10 cellular contexts compared by ENCODE assay signal in genomic region chr4:76197001-76197743, GRCh38. TPM values are rescaled to one million over a fixed set of nuclear protein-coding genes. Genes with fewer than 3 reads are reported as not detected.
DNase-seq lines count a peak whose midpoint lies in the region; ATAC-seq and TF ChIP-seq lines count a peak whose summit lies in the region.
"Had no signal": no experiment of that assay in that cellular context is flagged by ENCODE, and none has a peak within 500 bp of the region (broad histone marks: within the 10 kb centered on the region; RNA-seq: fewer than 3 reads in every experiment).

No MANE protein-coding gene starts in this region.

- peak overlapping the region; percentile 75 for H2BK15ac ChIP-seq in mesenchymal stem cell (ENCODE audit: low read depth, poor library complexity, severe bottlenecking)

- H2BK120ac ChIP-seq in mesenchymal stem cell (ENCODE audit: low read depth, low read length) = peak overlapping the region; percentile 35

- no peak for TF ChIP-seq CTCF in body of pancreas (IDR thresholded peaks at IDR 0.05)
- TF ChIP-seq CTCF in testis (IDR thresholded peaks at IDR 0.05) = no peak

- ATAC-seq in body of pancreas = no peak
- no peak for ATAC-seq in stimulated activated memory B cell treated with anti-CD40 and anti-IgM and Interleukin-4, amounts not matched to agents 10 μg/mL and 1 μg/mL and 100 μg/mL, for 72 hours

- 49 to 59% methylated on average over 10 of the region's 10 CpGs for WGBS in body of pancreas, 2 donors
- 94% methylated on average over 7 of the region's 10 CpGs for WGBS in mesenchymal stem cell
- WGBS in testis, 2 donors = 45 to 56% methylated on average over 8 to 10 of the region's 10 CpGs

- H3K79me1 ChIP-seq in mesenchymal stem cell (replicated peaks; ENCODE audit: low read length, poor library complexity, severe bottlenecking) = peaks cover 38% of the 10 kb centered on the region

- H3K18ac ChIP-seq in mesenchymal stem cell (ENCODE audit: low read depth in 1 of 2, low read length in 2 of 2) = peak overlapping the region; percentile 50 to 74

- intact Hi-C loops in body of pancreas (cut with DNase I) = loop anchor here (10.0 kb wide), 1 partner anchor 48 kb away; no protein-coding TSS in a partner anchor
- intact Hi-C loops in testis (cut with DNase I; ENCODE audit: low total_unique reads) = no loop called here

- peaks cover 0 to under 1% of the 10 kb centered on the region in 2 donors for H3K36me3 ChIP-seq in body of pancreas (replicated peaks in 1 of 2; ENCODE audit: insufficient read depth in 1 of 2, low read depth in 2 of 2)
- H3K36me3 ChIP-seq in mesenchymal stem cell (ENCODE audit: control insufficient read depth in 1 of 2, insufficient read depth in 2 of 2, low read depth in 1 of 2, low read length in 2 of 2) = peaks cover 18 to 39% of the 10 kb centered on the region in 2 experiments
- no peaks in the 10 kb centered on the region for H3K36me3 ChIP-seq in testis (ENCODE audit: low read depth, missing control alignments)

- H3K9me3 ChIP-seq in body of pancreas (no peaks in the 10 kb centered on the region), mesenchymal stem cell (ENCODE audit: control insufficient read depth, low read length) (peaks cover 15% of the 10 kb centered on the region), testis (no peaks in the 10 kb centered on the region)

- no peak for TF ChIP-seq POLR2A in body of pancreas (IDR thresholded peaks at IDR 0.05)
- TF ChIP-seq POLR2A in testis (IDR thresholded peaks at IDR 0.05) = no peak

- H3K4me2 ChIP-seq in mesenchymal stem cell (ENCODE audit: low read length, poor library complexity, severe bottlenecking) = no peak overlapping the region

- peak overlapping the region; percentile 70 for H3K9ac ChIP-seq in mesenchymal stem cell (ENCODE audit: low read length)

- peak overlapping the region; percentile 56 for H4K8ac ChIP-seq in mesenchymal stem cell (ENCODE audit: low read length)

- no peak overlapping the region for H2BK5ac ChIP-seq in mesenchymal stem cell (ENCODE audit: low read depth, low read length, poor library complexity, severe bottlenecking)

- no peak overlapping the region for H3K23ac ChIP-seq in mesenchymal stem cell (ENCODE audit: low read length in 2 of 2)

- H3K4ac ChIP-seq in mesenchymal stem cell (ENCODE audit: low read depth in 1 of 2, low read length in 2 of 2) = peak overlapping the region in 1 of 2 experiments; percentile 35

- H2AFZ ChIP-seq in mesenchymal stem cell (ENCODE audit: low read depth, low read length) = no peak overlapping the region

- H3K4me1 ChIP-seq in body of pancreas (peaks cover 99% of the 10 kb centered on the region), mesenchymal stem cell (ENCODE audit: control insufficient read depth, insufficient read depth, low read depth, low read length) (peaks cover 18% of the 10 kb centered on the region), testis (peaks cover 70% of the 10 kb centered on the region)

- peak overlapping the region; percentile 93 for H2AK5ac ChIP-seq in mesenchymal stem cell (ENCODE audit: low read length, severe bottlenecking)

- no peak overlapping the region for H3K27ac Mint-ChIP-seq in stimulated activated memory B cell treated with anti-CD40 and anti-IgM and Interleukin-4, amounts not matched to agents 10 μg/mL and 1 μg/mL and 100 μg/mL, for 72 hours

- no peaks in the 10 kb centered on the region for H3K27me3 Mint-ChIP-seq in stimulated activated memory B cell treated with anti-CD40 and anti-IgM and Interleukin-4, amounts not matched to agents 10 μg/mL and 1 μg/mL and 100 μg/mL, for 72 hours

- peaks cover 30% of the 10 kb centered on the region for H3K36me3 Mint-ChIP-seq in stimulated activated memory B cell treated with anti-CD40 and anti-IgM and Interleukin-4, amounts not matched to agents 10 μg/mL and 1 μg/mL and 100 μg/mL, for 72 hours

- peaks cover 2% of the 10 kb centered on the region for H3K9me3 Mint-ChIP-seq in stimulated activated memory B cell treated with anti-CD40 and anti-IgM and Interleukin-4, amounts not matched to agents 10 μg/mL and 1 μg/mL and 100 μg/mL, for 72 hours

- H3K14ac ChIP-seq in mesenchymal stem cell (ENCODE audit: low read length in 2 of 2) = peak overlapping the region in 1 of 2 experiments; percentile 71

- peak overlapping the region; percentile 25 for H4K91ac ChIP-seq in mesenchymal stem cell (ENCODE audit: low read length)

- H3K27ac ChIP-seq in body of pancreas = peak overlapping the region; percentile 75 to 88 (median 86)
- peak overlapping the region; percentile 85 for H3K27ac ChIP-seq in mesenchymal stem cell (ENCODE audit: low read length, poor library complexity, severe bottlenecking)
- H3K27ac ChIP-seq in testis = peak overlapping the region; percentile 75 to 79

- no peaks in the 10 kb centered on the region for H3K27me3 ChIP-seq in body of pancreas
- no peaks in the 10 kb centered on the region for H3K27me3 ChIP-seq in mesenchymal stem cell (ENCODE audit: control insufficient read depth in 1 of 2, insufficient read depth in 1 of 2, low read length in 2 of 2)
- no peaks in the 10 kb centered on the region for H3K27me3 ChIP-seq in testis

- H2BK12ac ChIP-seq in mesenchymal stem cell (ENCODE audit: low read length in 2 of 2) = peak overlapping the region; percentile 50 to 70

- peaks cover 43% of the 10 kb centered on the region for H3K4me1 Mint-ChIP-seq in stimulated activated memory B cell treated with anti-CD40 and anti-IgM and Interleukin-4, amounts not matched to agents 10 μg/mL and 1 μg/mL and 100 μg/mL, for 72 hours

- H3K4me3 Mint-ChIP-seq in stimulated activated memory B cell treated with anti-CD40 and anti-IgM and Interleukin-4, amounts not matched to agents 10 μg/mL and 1 μg/mL and 100 μg/mL, for 72 hours = no peak overlapping the region

- H3K4me3 ChIP-seq in body of pancreas = no peak overlapping the region
- H3K4me3 ChIP-seq in mesenchymal stem cell (ENCODE audit: insufficient read depth in 1 of 2, low read depth in 1 of 2, low read length in 2 of 2) = peak overlapping the region in 1 of 2 experiments; percentile 50
- H3K4me3 ChIP-seq in testis = no peak overlapping the region

- DNase-seq in NCI-H1092 treated with DMSO at 0.1 percent for 48 hours (lab: John Stamatoyannopoulos, UW) (peak; percentile 37), NCI-H1092 (lab: John Stamatoyannopoulos, UW) (no peak), body of pancreas (no peak), mesenchymal stem cell (no peak), testis (no peak), dermis blood vessel endothelial cell (no peak), cerebellum (ENCODE audit: low spot score) (no peak)
- DNase-seq: activated CD8-positive, alpha-beta memory T cell treated with anti-CD3 and anti-CD28 coated beads for 24 hours had no signal

RNA-seq across cellular contexts. Expression of gene SCARB2, which starts 16.5 kb away (rescaled TPM):
- 100 to 1,000 TPM in 1 of 2 donors, 10 to 100 TPM in 1; 74.5 to 167 TPM for total RNA-seq in body of pancreas
- 254 TPM for polyA plus RNA-seq in mesenchymal stem cell (2013, experiment 1 of 2)
- polyA plus RNA-seq in mesenchymal stem cell (2013, experiment 2 of 2) = 261 TPM
- total RNA-seq in testis = 100 to 1,000 TPM; 115 TPM
- 79.0 TPM for polyA plus RNA-seq in testis (ENCODE audit: insufficient read depth, low read depth, low replicate concordance)
- 194 and 214 TPM in 2 replicates for total RNA-seq in dermis blood vessel endothelial cell
- 342 TPM for total RNA-seq in cerebellum

RNA-seq across cellular contexts. Expression of gene NUP54, which starts 49.0 kb away (rescaled TPM):
- 10 to 100 TPM; 13.7 to 33.3 TPM for total RNA-seq in body of pancreas
- 20.8 TPM for polyA plus RNA-seq in mesenchymal stem cell (2013, experiment 1 of 2)
- 21.2 TPM for polyA plus RNA-seq in mesenchymal stem cell (2013, experiment 2 of 2)
- total RNA-seq in testis = 10 to 100 TPM; 45.0 to 48.6 TPM
- polyA plus RNA-seq in testis (ENCODE audit: insufficient read depth, low read depth, low replicate concordance) = 39.0 TPM
- total RNA-seq in dermis blood vessel endothelial cell = 59.1 and 64.8 TPM in 2 replicates
- total RNA-seq in cerebellum = 78.5 TPM

RNA-seq across cellular contexts. Expression of gene FAM47E, which starts 54.3 kb away (rescaled TPM):
- 10 to 100 TPM; 10.1 to 16.2 TPM for total RNA-seq in body of pancreas
- polyA plus RNA-seq in mesenchymal stem cell (2013, experiment 1 of 2) = 0.03 TPM
- polyA plus RNA-seq in mesenchymal stem cell (2013, experiment 2 of 2) = 0.27 TPM
- total RNA-seq in testis = 10 to 100 TPM; 11.0 to 15.4 TPM
- polyA plus RNA-seq in testis (ENCODE audit: insufficient read depth, low read depth, low replicate concordance) = 22.8 TPM
- total RNA-seq in dermis blood vessel endothelial cell = 0.14 and 0.17 TPM in 2 replicates
- 7.3 TPM for total RNA-seq in cerebellum
- total RNA-seq: lung microvascular endothelial cell had no signal
